ENCODE assay signal across 1 cellular context in the genomic region with DNA sequence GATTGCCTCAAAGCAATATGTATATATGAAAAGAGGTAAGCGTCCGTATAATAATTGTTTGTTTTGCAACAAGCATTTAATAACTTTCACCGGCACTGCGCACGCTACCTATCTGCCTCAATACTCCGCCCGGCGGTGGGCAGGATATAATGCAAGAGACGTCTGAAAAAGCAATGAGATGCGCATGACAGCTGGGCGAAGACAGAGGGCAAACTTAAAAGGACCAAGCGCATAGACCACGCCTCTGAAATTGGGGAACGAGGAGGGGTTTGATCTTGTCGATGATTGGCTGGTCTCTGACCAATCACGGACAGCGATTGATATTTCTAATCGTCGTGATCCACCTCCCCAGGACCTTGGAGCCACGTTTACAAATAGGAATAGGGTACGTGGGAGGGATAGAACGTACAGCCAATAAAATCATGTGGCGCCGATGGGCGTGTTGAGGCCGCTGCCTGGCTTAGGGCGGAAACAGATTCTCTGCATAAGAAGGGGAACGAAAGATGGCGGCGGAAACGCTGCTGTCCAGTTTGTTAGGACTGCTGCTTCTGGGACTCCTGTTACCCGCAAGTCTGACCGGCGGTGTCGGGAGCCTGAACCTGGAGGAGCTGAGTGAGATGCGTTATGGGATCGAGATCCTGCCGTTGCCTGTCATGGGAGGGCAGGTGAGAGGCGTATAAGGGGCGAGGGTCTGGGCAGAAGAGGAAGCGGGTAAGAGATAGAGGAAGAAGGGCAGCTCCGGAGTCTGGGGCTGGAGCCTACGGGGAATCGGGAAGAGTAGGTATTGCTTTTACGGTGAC.
TF ChIP-seq lines count a peak whose summit lies in the region.

A gene with protein sequence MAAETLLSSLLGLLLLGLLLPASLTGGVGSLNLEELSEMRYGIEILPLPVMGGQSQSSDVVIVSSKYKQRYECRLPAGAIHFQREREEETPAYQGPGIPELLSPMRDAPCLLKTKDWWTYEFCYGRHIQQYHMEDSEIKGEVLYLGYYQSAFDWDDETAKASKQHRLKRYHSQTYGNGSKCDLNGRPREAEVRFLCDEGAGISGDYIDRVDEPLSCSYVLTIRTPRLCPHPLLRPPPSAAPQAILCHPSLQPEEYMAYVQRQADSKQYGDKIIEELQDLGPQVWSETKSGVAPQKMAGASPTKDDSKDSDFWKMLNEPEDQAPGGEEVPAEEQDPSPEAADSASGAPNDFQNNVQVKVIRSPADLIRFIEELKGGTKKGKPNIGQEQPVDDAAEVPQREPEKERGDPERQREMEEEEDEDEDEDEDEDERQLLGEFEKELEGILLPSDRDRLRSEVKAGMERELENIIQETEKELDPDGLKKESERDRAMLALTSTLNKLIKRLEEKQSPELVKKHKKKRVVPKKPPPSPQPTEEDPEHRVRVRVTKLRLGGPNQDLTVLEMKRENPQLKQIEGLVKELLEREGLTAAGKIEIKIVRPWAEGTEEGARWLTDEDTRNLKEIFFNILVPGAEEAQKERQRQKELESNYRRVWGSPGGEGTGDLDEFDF (plus strand): TSS at position 474 of the 800 bp plus-strand sequence. CDS start 30 bp downstream, at position 504.

TF ChIP-seq in K562, 482 proteins besides CTCF, POLR2A, EP300 and RAD21 (continued from another document and continues in another):
- TF ChIP-seq, protein P1, sequence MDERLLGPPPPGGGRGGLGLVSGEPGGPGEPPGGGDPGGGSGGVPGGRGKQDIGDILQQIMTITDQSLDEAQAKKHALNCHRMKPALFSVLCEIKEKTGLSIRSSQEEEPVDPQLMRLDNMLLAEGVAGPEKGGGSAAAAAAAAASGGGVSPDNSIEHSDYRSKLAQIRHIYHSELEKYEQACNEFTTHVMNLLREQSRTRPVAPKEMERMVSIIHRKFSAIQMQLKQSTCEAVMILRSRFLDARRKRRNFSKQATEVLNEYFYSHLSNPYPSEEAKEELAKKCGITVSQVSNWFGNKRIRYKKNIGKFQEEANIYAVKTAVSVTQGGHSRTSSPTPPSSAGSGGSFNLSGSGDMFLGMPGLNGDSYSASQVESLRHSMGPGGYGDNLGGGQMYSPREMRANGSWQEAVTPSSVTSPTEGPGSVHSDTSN (CRISPR knock-in tag; IDR thresholded peaks at IDR 0.05; ENCODE audit: low read depth), result peak; percentile 43; the same call in 1 of the 2 replicates
- TF ChIP-seq, protein P1 (tag; conservative IDR thresholded peaks at IDR 0.05; ENCODE audit: low read depth), result peak; percentile 95
- TF ChIP-seq ZNF830 (CRISPR knock-in tag; IDR thresholded peaks at IDR 0.05) (no peak), MEIS2 (IDR thresholded peaks at IDR 0.05; ENCODE audit: partially characterized antibody) (peak; percentile 90), RNF2 (IDR thresholded peaks at IDR 0.05) (no peak), JUND (IDR thresholded peaks at IDR 0.05; ENCODE audit: borderline replicate concordance, low read depth, low read length) (0 out of 2 replicates have a peak, but pooled peaks have one; percentile 3), JUND (tag; IDR thresholded peaks at IDR 0.05; ENCODE audit: borderline replicate concordance, low read depth, low read length) (no peak), TAL1 (IDR thresholded peaks at IDR 0.05) (no peak), ASH1L (IDR thresholded peaks at IDR 0.05; ENCODE audit: borderline replicate concordance, low read depth, partially characterized antibody) (peak; percentile 96), TCF15 (CRISPR knock-in tag; IDR thresholded peaks at IDR 0.05) (no peak), E2F6 (IDR thresholded peaks at IDR 0.05; ENCODE audit: borderline replicate concordance in 1 of 2, extremely low read depth in 1 of 2, insufficient read depth in 1 of 2, insufficient read length in 1 of 2, low read depth in 1 of 2, low read length in 1 of 2, poor library complexity in 1 of 2, severe bottlenecking in 1 of 2) (peak in 1 of 2 experiments; percentile 6), SIN3A (IDR thresholded peaks at IDR 0.05; ENCODE audit: borderline replicate concordance in 2 of 2, control insufficient read depth in 1 of 2, low read depth in 2 of 2, low read length in 2 of 2) (peak; percentile 69 to 77; a peak in 1 of 4 replicates), TAF7 (tag; IDR thresholded peaks at IDR 0.05) (peak; percentile 82), ZSCAN29 (IDR thresholded peaks at IDR 0.05) (no peak), BHLHE40 (IDR thresholded peaks at IDR 0.05; ENCODE audit: low read length) (no peak), POLR3G (IDR thresholded peaks at IDR 0.05; ENCODE audit: extremely low read depth, insufficient read length, insufficient replicate concordance) (no peak), CC2D1A (IDR thresholded peaks at IDR 0.05) (peak; percentile 98), ZNF445 (CRISPR knock-in tag; IDR thresholded peaks at IDR 0.05; ENCODE audit: low read depth) (no peak), SNIP1 (IDR thresholded peaks at IDR 0.05; ENCODE audit: low read depth) (no peak), ATF1 (CRISPR knock-in tag; IDR thresholded peaks at IDR 0.05) (no peak), ATF1 (tag; IDR thresholded peaks at IDR 0.05) (peak; percentile 97), STAG1 (CRISPR knock-in tag; IDR thresholded peaks at IDR 0.05; ENCODE audit: borderline replicate concordance) (no peak), RBFOX2 (IDR thresholded peaks at IDR 0.05; ENCODE audit: low read depth, low read length) (peak; percentile 89), RFX5 (IDR thresholded peaks at IDR 0.05; ENCODE audit: low read depth, low read length) (peak; percentile 52; the same call in 1 of the 2 replicates), ZNF146 (CRISPR knock-in tag; IDR thresholded peaks at IDR 0.05; ENCODE audit: unreplicated experiment) (no peak), DNMT1 (IDR thresholded peaks at IDR 0.05) (no peak), BRD9 (IDR thresholded peaks at IDR 0.05; ENCODE audit: low read depth, partially characterized antibody) (no peak), PHTF2 (CRISPR knock-in tag; IDR thresholded peaks at IDR 0.05) (no peak), CREM (IDR thresholded peaks at IDR 0.05; ENCODE audit: low read depth) (peak; percentile 94), ELF4 (CRISPR knock-in tag; IDR thresholded peaks at IDR 0.05) (peak; percentile 53; the same call in 1 of the 2 replicates)
- TF ChIP-seq, protein P2, sequence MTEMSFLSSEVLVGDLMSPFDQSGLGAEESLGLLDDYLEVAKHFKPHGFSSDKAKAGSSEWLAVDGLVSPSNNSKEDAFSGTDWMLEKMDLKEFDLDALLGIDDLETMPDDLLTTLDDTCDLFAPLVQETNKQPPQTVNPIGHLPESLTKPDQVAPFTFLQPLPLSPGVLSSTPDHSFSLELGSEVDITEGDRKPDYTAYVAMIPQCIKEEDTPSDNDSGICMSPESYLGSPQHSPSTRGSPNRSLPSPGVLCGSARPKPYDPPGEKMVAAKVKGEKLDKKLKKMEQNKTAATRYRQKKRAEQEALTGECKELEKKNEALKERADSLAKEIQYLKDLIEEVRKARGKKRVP (CRISPR knock-in tag; IDR thresholded peaks at IDR 0.05), result no peak
- TF ChIP-seq, protein P3, sequence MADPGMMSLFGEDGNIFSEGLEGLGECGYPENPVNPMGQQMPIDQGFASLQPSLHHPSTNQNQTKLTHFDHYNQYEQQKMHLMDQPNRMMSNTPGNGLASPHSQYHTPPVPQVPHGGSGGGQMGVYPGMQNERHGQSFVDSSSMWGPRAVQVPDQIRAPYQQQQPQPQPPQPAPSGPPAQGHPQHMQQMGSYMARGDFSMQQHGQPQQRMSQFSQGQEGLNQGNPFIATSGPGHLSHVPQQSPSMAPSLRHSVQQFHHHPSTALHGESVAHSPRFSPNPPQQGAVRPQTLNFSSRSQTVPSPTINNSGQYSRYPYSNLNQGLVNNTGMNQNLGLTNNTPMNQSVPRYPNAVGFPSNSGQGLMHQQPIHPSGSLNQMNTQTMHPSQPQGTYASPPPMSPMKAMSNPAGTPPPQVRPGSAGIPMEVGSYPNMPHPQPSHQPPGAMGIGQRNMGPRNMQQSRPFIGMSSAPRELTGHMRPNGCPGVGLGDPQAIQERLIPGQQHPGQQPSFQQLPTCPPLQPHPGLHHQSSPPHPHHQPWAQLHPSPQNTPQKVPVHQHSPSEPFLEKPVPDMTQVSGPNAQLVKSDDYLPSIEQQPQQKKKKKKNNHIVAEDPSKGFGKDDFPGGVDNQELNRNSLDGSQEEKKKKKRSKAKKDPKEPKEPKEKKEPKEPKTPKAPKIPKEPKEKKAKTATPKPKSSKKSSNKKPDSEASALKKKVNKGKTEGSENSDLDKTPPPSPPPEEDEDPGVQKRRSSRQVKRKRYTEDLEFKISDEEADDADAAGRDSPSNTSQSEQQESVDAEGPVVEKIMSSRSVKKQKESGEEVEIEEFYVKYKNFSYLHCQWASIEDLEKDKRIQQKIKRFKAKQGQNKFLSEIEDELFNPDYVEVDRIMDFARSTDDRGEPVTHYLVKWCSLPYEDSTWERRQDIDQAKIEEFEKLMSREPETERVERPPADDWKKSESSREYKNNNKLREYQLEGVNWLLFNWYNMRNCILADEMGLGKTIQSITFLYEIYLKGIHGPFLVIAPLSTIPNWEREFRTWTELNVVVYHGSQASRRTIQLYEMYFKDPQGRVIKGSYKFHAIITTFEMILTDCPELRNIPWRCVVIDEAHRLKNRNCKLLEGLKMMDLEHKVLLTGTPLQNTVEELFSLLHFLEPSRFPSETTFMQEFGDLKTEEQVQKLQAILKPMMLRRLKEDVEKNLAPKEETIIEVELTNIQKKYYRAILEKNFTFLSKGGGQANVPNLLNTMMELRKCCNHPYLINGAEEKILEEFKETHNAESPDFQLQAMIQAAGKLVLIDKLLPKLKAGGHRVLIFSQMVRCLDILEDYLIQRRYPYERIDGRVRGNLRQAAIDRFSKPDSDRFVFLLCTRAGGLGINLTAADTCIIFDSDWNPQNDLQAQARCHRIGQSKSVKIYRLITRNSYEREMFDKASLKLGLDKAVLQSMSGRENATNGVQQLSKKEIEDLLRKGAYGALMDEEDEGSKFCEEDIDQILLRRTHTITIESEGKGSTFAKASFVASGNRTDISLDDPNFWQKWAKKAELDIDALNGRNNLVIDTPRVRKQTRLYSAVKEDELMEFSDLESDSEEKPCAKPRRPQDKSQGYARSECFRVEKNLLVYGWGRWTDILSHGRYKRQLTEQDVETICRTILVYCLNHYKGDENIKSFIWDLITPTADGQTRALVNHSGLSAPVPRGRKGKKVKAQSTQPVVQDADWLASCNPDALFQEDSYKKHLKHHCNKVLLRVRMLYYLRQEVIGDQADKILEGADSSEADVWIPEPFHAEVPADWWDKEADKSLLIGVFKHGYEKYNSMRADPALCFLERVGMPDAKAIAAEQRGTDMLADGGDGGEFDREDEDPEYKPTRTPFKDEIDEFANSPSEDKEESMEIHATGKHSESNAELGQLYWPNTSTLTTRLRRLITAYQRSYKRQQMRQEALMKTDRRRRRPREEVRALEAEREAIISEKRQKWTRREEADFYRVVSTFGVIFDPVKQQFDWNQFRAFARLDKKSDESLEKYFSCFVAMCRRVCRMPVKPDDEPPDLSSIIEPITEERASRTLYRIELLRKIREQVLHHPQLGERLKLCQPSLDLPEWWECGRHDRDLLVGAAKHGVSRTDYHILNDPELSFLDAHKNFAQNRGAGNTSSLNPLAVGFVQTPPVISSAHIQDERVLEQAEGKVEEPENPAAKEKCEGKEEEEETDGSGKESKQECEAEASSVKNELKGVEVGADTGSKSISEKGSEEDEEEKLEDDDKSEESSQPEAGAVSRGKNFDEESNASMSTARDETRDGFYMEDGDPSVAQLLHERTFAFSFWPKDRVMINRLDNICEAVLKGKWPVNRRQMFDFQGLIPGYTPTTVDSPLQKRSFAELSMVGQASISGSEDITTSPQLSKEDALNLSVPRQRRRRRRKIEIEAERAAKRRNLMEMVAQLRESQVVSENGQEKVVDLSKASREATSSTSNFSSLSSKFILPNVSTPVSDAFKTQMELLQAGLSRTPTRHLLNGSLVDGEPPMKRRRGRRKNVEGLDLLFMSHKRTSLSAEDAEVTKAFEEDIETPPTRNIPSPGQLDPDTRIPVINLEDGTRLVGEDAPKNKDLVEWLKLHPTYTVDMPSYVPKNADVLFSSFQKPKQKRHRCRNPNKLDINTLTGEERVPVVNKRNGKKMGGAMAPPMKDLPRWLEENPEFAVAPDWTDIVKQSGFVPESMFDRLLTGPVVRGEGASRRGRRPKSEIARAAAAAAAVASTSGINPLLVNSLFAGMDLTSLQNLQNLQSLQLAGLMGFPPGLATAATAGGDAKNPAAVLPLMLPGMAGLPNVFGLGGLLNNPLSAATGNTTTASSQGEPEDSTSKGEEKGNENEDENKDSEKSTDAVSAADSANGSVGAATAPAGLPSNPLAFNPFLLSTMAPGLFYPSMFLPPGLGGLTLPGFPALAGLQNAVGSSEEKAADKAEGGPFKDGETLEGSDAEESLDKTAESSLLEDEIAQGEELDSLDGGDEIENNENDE (IDR thresholded peaks at IDR 0.05; ENCODE audit: low read depth, low read length), result no peak
- TF ChIP-seq, protein P4, sequence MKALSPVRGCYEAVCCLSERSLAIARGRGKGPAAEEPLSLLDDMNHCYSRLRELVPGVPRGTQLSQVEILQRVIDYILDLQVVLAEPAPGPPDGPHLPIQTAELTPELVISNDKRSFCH (CRISPR knock-in tag; IDR thresholded peaks at IDR 0.05), result no peak
- TF ChIP-seq, protein P4 (tag; IDR thresholded peaks at IDR 0.05), result no peak
